In the genomic region with DNA sequence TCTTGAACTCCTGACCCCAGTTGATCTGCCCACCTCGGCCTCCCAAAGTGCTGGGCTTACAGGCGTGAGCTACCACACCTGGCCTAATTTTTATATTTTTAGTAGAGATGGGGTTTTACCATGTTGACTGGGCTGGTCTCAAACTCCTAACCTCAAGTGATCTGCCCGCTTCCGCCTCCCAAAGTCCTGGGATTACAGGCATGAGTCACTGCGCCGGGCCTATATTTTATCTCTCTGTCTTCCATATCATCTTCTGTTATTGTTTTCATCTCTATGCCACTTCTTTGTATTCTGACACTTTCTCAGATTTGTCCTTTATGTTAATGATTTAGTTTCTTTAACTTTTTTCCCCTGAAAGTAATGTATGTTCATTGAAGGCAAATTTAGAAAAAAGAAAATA, we compare ENCODE assay signal across 34 cellular contexts. TPM values are rescaled to one million over a fixed set of nuclear protein-coding genes. Genes with fewer than 3 reads are reported as not detected.
DNase-seq lines count a peak whose midpoint lies in the region; ATAC-seq, FAIRE-seq and TF ChIP-seq lines count a peak whose summit lies in the region.
"Had no signal": no experiment of that assay in that cellular context is flagged by ENCODE, and none has a peak within 500 bp of the region (broad histone marks: within the 10 kb centered on the region; RNA-seq: fewer than 3 reads in every experiment).

No MANE protein-coding gene starts in this region.

- 55% methylated on average over 6 of the region's 6 CpGs for WGBS in K562 (ENCODE audit: insufficient coverage, low coverage, missing lambda C conversion rate)
- WGBS in adrenal gland, 4 donors: 96 to 98% (median 98%) methylated on average over 6 of the region's 6 CpGs

- TF ChIP-seq EP300 in K562 (IDR thresholded peaks at IDR 0.05; ENCODE audit: low read length): no peak

- no peak for TF ChIP-seq RAD21 in K562 (CRISPR knock-in tag; conservative IDR thresholded peaks at IDR 0.05 in 1 of 2, IDR thresholded peaks at IDR 0.05 in 1 of 2)

- no peak overlapping the region for H2AFZ ChIP-seq in K562 (ENCODE audit: low read depth, low read length)

- no peak overlapping the region for H3K4me3 ChIP-seq in K562
- H3K4me3 ChIP-seq in adrenal gland: no peak overlapping the region
- no peak overlapping the region for H3K4me3 ChIP-seq in mucosa of descending colon
- H3K4me3 ChIP-seq: A549; BLaER1; BLaER1 treated with 17β-estradiol and CSF1 and Interleukin-3, amounts not matched to agents 10 nM and 100 nM had no signal

- H3K36me3 ChIP-seq in K562 (ENCODE audit: control insufficient read depth, insufficient read depth, low read length): peaks cover 31% of the 10 kb centered on the region
- H3K36me3 ChIP-seq in adrenal gland (replicated peaks in 1 of 2): peaks cover 0 to 19% of the 10 kb centered on the region in 2 donors
- no peaks in the 10 kb centered on the region for H3K36me3 ChIP-seq in mucosa of descending colon (ENCODE audit: low read depth)

- no peak overlapping the region for H3K9ac ChIP-seq in K562 (ENCODE audit: insufficient read depth in 1 of 2, low read depth in 2 of 2, low read length in 2 of 2)
- H3K9ac ChIP-seq: BLaER1; BLaER1 treated with 17β-estradiol and CSF1 and Interleukin-3, amounts not matched to agents 10 nM and 100 nM had no signal

- CTCF ChIA-PET in K562 (lab: Yijun Ruan, JAX; ENCODE audit: low intra/inter-chr PET ratio): interaction anchor here (0.6 kb wide), 1 partner anchor 284 kb away, joined by 3 read pairs; no protein-coding TSS in a partner anchor

- POLR2A ChIA-PET in K562 (lab: Yijun Ruan, JAX): interaction anchor here (0.6 to 3.8 kb wide), 2 partner anchors 8 kb away, joined by 3 to 20 read pairs; no protein-coding TSS in a partner anchor

- peak in 1 of 4 experiments; percentile 25 for DNase-seq in K562 (ENCODE audit: extremely low read depth in 1 of 4, low spot score in 3 of 4)
- DNase-seq in endothelial cell (ENCODE audit: low spot score): no peak
- no peak for DNase-seq in nephron progenitor cell
- DNase-seq in adrenal gland: no peak
- no peak for DNase-seq in mucosa of descending colon
- DNase-seq: 8988T; ACHN; AML-193; BE2C; C1 segment of cervical spinal cord; Caco-2; Calu3; CD4-positive, alpha-beta memory T cell; CD4-positive, alpha-beta T cell; CD4-positive, CD25-positive, alpha-beta regulatory T cell; CD8-positive, alpha-beta memory T cell; CD8-positive, alpha-beta T cell; COR-L47; DMS 273 treated with DMSO at 0.1 percent for 48 hours; DMS153; DMS53; DMS79; DMS79 treated with DMSO at 0.1 percent for 48 hours; DND-41; EL had no signal

- H3K4me1 ChIP-seq in K562 (replicated peaks in 1 of 2; ENCODE audit: control insufficient read depth in 2 of 2, insufficient read depth in 2 of 2, low read length in 2 of 2) (no peaks in the 10 kb centered on the region), adrenal gland (replicated peaks in 1 of 2) (no peaks in the 10 kb centered on the region), mucosa of descending colon (ENCODE audit: low read depth) (no peaks in the 10 kb centered on the region)
- H3K4me1 ChIP-seq: A549; BE2C; BLaER1; BLaER1 treated with 17β-estradiol and CSF1 and Interleukin-3, amounts not matched to agents 10 nM and 100 nM; Caco-2 had no signal

- H3K4me2 ChIP-seq in K562 (ENCODE audit: insufficient read depth, low read length): no peak overlapping the region
- H3K4me2 ChIP-seq: A549; BLaER1; BLaER1 treated with 17β-estradiol and CSF1 and Interleukin-3, amounts not matched to agents 10 nM and 100 nM had no signal

- H3K9me3 Mint-ChIP-seq in endothelial cell (ENCODE audit: unreplicated experiment) (no peaks in the 10 kb centered on the region), nephron progenitor cell (no peaks in the 10 kb centered on the region)
- H3K9me3 Mint-ChIP-seq: CD14-positive monocyte; CD4-positive, alpha-beta memory T cell; CD4-positive, alpha-beta T cell; CD4-positive, CD25-positive, alpha-beta regulatory T cell; CD8-positive, alpha-beta memory T cell; CD8-positive, alpha-beta T cell had no signal

- ATAC-seq in K562: no peak
- no peak for ATAC-seq in GM19467 (IDR thresholded peaks at IDR 0.05; ENCODE audit: unreplicated experiment)
- ATAC-seq in mucosa of descending colon: no peak
- ATAC-seq: A549; CD8-positive, alpha-beta T cell had no signal

- 0 out of 2 replicates have a peak, but pooled peaks cover 3% of the 10 kb centered on the region for H4K20me1 ChIP-seq in K562 (replicated peaks; ENCODE audit: control insufficient read depth, insufficient read depth, low read length)
- H4K20me1 ChIP-seq: BLaER1; BLaER1 treated with 17β-estradiol and CSF1 and Interleukin-3, amounts not matched to agents 10 nM and 100 nM had no signal

- no peak overlapping the region for H3K4me3 Mint-ChIP-seq in endothelial cell (ENCODE audit: unreplicated experiment)
- no peak overlapping the region for H3K4me3 Mint-ChIP-seq in nephron progenitor cell
- H3K4me3 Mint-ChIP-seq: B cell; CD14-positive monocyte; CD4-positive, alpha-beta memory T cell; CD4-positive, alpha-beta T cell; CD4-positive, CD25-positive, alpha-beta regulatory T cell; CD8-positive, alpha-beta memory T cell; CD8-positive, alpha-beta T cell had no signal

- intact Hi-C loops in K562 (cut with micrococcal nuclease) (no loop called here), adrenal gland (cut with DNase I) (no loop called here), mucosa of descending colon (cut with DNase I, micrococcal nuclease) (no loop called here)

- BruUV-seq in K562 (replicated peaks; lab: Mats Ljungman, UMichigan): no TSS peak

- TF ChIP-seq CTCF in K562 (IDR thresholded peaks at IDR 0.05 in 2 of 3, conservative IDR thresholded peaks at IDR 0.05 in 1 of 3; ENCODE audit: insufficient read depth in 2 of 3, low read depth in 1 of 3, low read length in 3 of 3) (no peak), endothelial cell (IDR thresholded peaks at IDR 0.05; ENCODE audit: unreplicated experiment) (no peak), nephron progenitor cell (IDR thresholded peaks at IDR 0.05) (no peak), adrenal gland (IDR thresholded peaks at IDR 0.05) (no peak), mucosa of descending colon (IDR thresholded peaks at IDR 0.05) (no peak)

- no peaks in the 10 kb centered on the region for H3K79me2 ChIP-seq in K562 (ENCODE audit: control insufficient read depth, insufficient read depth, low read length)

- H3K27me3 ChIP-seq in K562 (ENCODE audit: control insufficient read depth in 2 of 2, insufficient read depth in 2 of 2, low read length in 2 of 2) (no peaks in the 10 kb centered on the region), adrenal gland (no peaks in the 10 kb centered on the region)
- H3K27me3 ChIP-seq: BE2C; BLaER1; BLaER1 treated with 17β-estradiol and CSF1 and Interleukin-3, amounts not matched to agents 10 nM and 100 nM had no signal

- H3K36me3 Mint-ChIP-seq in endothelial cell (ENCODE audit: low read depth, unreplicated experiment): peaks cover 26% of the 10 kb centered on the region
- peaks cover 63% of the 10 kb centered on the region for H3K36me3 Mint-ChIP-seq in nephron progenitor cell (ENCODE audit: low read depth)

- no peak for FAIRE-seq in K562 (lab: Jason Lieb, UNC)
- FAIRE-seq: D721Med had no signal

- H3K4me1 Mint-ChIP-seq in endothelial cell (ENCODE audit: unreplicated experiment) (peaks cover 8% of the 10 kb centered on the region), nephron progenitor cell (no peaks in the 10 kb centered on the region)
- H3K4me1 Mint-ChIP-seq: B cell; CD14-positive monocyte; CD4-positive, alpha-beta memory T cell; CD8-positive, alpha-beta memory T cell had no signal

- H3K27ac ChIP-seq in K562 (ENCODE audit: extremely low read depth, low read depth, low read length): no peak overlapping the region
- H3K27ac ChIP-seq in adrenal gland: no peak overlapping the region
- H3K27ac ChIP-seq: 22Rv1; A549; BLaER1; BLaER1 treated with 17β-estradiol and CSF1 and Interleukin-3, amounts not matched to agents 10 nM and 100 nM; C4-2B had no signal

- peak overlapping the region; percentile 14 for H3K27ac Mint-ChIP-seq in endothelial cell (ENCODE audit: unreplicated experiment)
- H3K27ac Mint-ChIP-seq in nephron progenitor cell: peak overlapping the region; percentile 64
- H3K27ac Mint-ChIP-seq: B cell; CD4-positive, alpha-beta memory T cell; CD4-positive, alpha-beta T cell; CD4-positive, CD25-positive, alpha-beta regulatory T cell; CD8-positive, alpha-beta memory T cell; CD8-positive, alpha-beta T cell had no signal

- in situ Hi-C loops in K562 (cut with MboI): no loop called here

- H3K9me3 ChIP-seq in K562 (replicated peaks; ENCODE audit: control insufficient read depth, insufficient read depth, low read depth, low read length) (no peaks in the 10 kb centered on the region), adrenal gland (replicated peaks in 1 of 3) (no peaks in the 10 kb centered on the region), mucosa of descending colon (no peaks in the 10 kb centered on the region)
- H3K9me3 ChIP-seq: A549; BE2C; BLaER1; BLaER1 treated with 17β-estradiol and CSF1 and Interleukin-3, amounts not matched to agents 10 nM and 100 nM; Caco-2 had no signal

- no peaks in the 10 kb centered on the region for H3K9me1 ChIP-seq in K562 (ENCODE audit: control insufficient read depth, insufficient read depth, low read length)

- no peak for TF ChIP-seq POLR2A in K562 (conservative IDR thresholded peaks at IDR 0.05)
- TF ChIP-seq POLR2A in adrenal gland (IDR thresholded peaks at IDR 0.05): no peak

- H3K27me3 Mint-ChIP-seq in endothelial cell (ENCODE audit: unreplicated experiment): peaks cover 3% of the 10 kb centered on the region
- H3K27me3 Mint-ChIP-seq in nephron progenitor cell (ENCODE audit: low read depth, poor library complexity): no peaks in the 10 kb centered on the region
- H3K27me3 Mint-ChIP-seq: B cell; CD4-positive, alpha-beta memory T cell; CD4-positive, alpha-beta T cell; CD4-positive, CD25-positive, alpha-beta regulatory T cell; CD8-positive, alpha-beta memory T cell had no signal

RNA-seq across cellular contexts. Expression of gene FMC1, which starts 55.0 kb away (rescaled TPM):
- 10.0 and 12.5 TPM in 2 replicates for total RNA-seq in K562 (2011; cell fraction: chromatin; rRNA removed; ENCODE audit: low replicate concordance)
- 17.1 and 19.0 TPM in 2 replicates for total RNA-seq in K562 (2011; cell fraction: nucleolus; rRNA removed)
- total RNA-seq in K562 (2011; cell fraction: nucleoplasm; rRNA removed): 19.2 and 21.5 TPM in 2 replicates
- total RNA-seq in K562 (2014; rRNA removed) (25.8 and 28.6 TPM in 2 replicates), K562 (2014; rRNA removed; fragmentation: Illumina TruSeq; extraction: Trizol) (16.8 and 26.1 TPM in 2 replicates), K562 (2015; rRNA removed; fragmentation: Illumina TruSeq; extraction: Trizol) (12.1 and 14.0 TPM in 2 replicates), K562 (2021) (29.0 TPM in 2 replicates), endothelial cell (ENCODE audit: unreplicated experiment) (9.0 TPM), adrenal gland (10 to 100 TPM in 7 of 8 donors, 1 to 10 TPM in 1; 10.0 to 29.5 (median 20.2) TPM), mucosa of descending colon (10 to 100 TPM; 12.3 to 17.3 (median 16.1) TPM)
- polyA plus RNA-seq in K562 (2011; rRNA removed) (30.6 and 49.5 TPM in 2 replicates), K562 (2014; fragmentation: Illumina TruSeq; extraction: Trizol) (14.1 and 25.3 TPM in 2 replicates), K562 (2014; fragmentation: Nextera tagmentation; extraction: Ambion mirVana) (100 to 1,000 TPM; 112 to 116 TPM), K562 (2014; rRNA removed) (35.3 and 37.8 TPM in 2 replicates), adrenal gland (10 to 100 TPM; 14.9 to 98.6 (median 50.0) TPM)
- polyA plus RNA-seq in K562 (2011; cell fraction: cytosol; rRNA removed): 37.2 and 46.5 TPM in 2 replicates
- 32.2 and 54.0 TPM in 2 replicates for polyA plus RNA-seq in K562 (2011; cell fraction: nucleus; rRNA removed)
- 42.5 and 51.0 TPM in 2 replicates for polyA plus RNA-seq in K562 (2012)
- 7.4 and 8.4 TPM in 2 replicates for polyA minus RNA-seq in K562 (2011; rRNA and poly(A)+ RNA removed)
- polyA minus RNA-seq in K562 (2011; cell fraction: cytosol; rRNA and poly(A)+ RNA removed): 5.2 and 8.2 TPM in 2 replicates
- 4.3 and 8.8 TPM in 2 replicates for polyA minus RNA-seq in K562 (2011; cell fraction: nucleus; rRNA and poly(A)+ RNA removed)

RNA-seq across cellular contexts. Expression of gene UBN2, which starts 55.1 kb away (rescaled TPM):
- total RNA-seq in K562 (2011; cell fraction: chromatin; rRNA removed; ENCODE audit: low replicate concordance): 24.2 and 70.5 TPM in 2 replicates
- total RNA-seq in K562 (2011; cell fraction: nucleolus; rRNA removed): 11.5 and 16.1 TPM in 2 replicates
- 37.4 and 70.8 TPM in 2 replicates for total RNA-seq in K562 (2011; cell fraction: nucleoplasm; rRNA removed)
- total RNA-seq in K562 (2014; rRNA removed) (6.8 and 7.1 TPM in 2 replicates), K562 (2014; rRNA removed; fragmentation: Illumina TruSeq; extraction: Trizol) (12.4 and 16.6 TPM in 2 replicates), K562 (2015; rRNA removed; fragmentation: Illumina TruSeq; extraction: Trizol) (12.4 and 12.7 TPM in 2 replicates), K562 (2021) (18.8 and 19.5 TPM in 2 replicates), endothelial cell (ENCODE audit: unreplicated experiment) (22.2 TPM), adrenal gland (10 to 100 TPM in 6 of 8 donors, 1 to 10 TPM in 2; 7.1 to 27.5 (median 17.6) TPM), mucosa of descending colon (10 to 100 TPM; 18.7 to 28.2 (median 26.0) TPM)
- polyA plus RNA-seq in K562 (2011; rRNA removed) (11.9 and 15.4 TPM in 2 replicates), K562 (2014; fragmentation: Illumina TruSeq; extraction: Trizol) (7.8 and 9.9 TPM in 2 replicates), K562 (2014; fragmentation: Nextera tagmentation; extraction: Ambion mirVana) (1 to 10 TPM; 1.2 to 1.5 TPM), K562 (2014; rRNA removed) (6.0 and 6.4 TPM in 2 replicates), adrenal gland (10 to 100 TPM in 1 of 3 donors, 1 to 10 TPM in 2; 4.5 to 10.6 (median 6.3) TPM)
- 2.7 and 8.4 TPM in 2 replicates for polyA plus RNA-seq in K562 (2011; cell fraction: cytosol; rRNA removed)
- polyA plus RNA-seq in K562 (2011; cell fraction: nucleus; rRNA removed): 14.0 and 21.7 TPM in 2 replicates
- 4.4 and 5.4 TPM in 2 replicates for polyA plus RNA-seq in K562 (2012)
- 31.4 and 42.2 TPM in 2 replicates for polyA minus RNA-seq in K562 (2011; rRNA and poly(A)+ RNA removed)
- 13.4 and 14.1 TPM in 2 replicates for polyA minus RNA-seq in K562 (2011; cell fraction: cytosol; rRNA and poly(A)+ RNA removed)
- 14.3 and 28.0 TPM in 2 replicates for polyA minus RNA-seq in K562 (2011; cell fraction: nucleus; rRNA and poly(A)+ RNA removed)
